25 cellular contexts compared by ENCODE assay signal in the genomic region with DNA sequence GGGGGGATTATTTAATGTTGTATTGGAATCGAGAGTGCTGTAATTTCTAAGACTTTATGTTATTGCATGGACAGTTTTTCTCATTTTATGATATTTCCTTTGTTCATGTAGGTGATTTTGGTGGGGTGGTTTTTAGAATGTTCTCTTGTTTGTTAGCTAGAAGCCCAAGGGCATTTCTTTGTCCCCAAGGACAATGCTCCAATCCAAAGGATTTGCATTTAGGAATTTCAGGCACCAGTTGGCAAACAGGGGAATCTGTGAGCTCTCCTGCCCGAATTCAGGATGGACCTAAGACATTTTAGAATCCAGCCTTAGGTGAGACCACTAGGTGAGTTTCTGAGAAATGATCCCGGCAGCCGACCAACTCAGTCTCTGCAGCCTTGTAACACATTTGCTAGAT.
"Had no signal": no experiment of that assay in that cellular context is flagged by ENCODE, and none has a peak within 500 bp of the region (broad histone marks: within the 10 kb centered on the region; RNA-seq: fewer than 3 reads in every experiment).

No MANE protein-coding gene starts in this region.

- H3K27ac ChIP-seq: esophagus muscularis mucosa, foreskin keratinocyte, heart right ventricle, left lung, lower lobe of right lung, neutrophil, skin epidermis, thoracic aorta, upper lobe of left lung, vagina had no signal

- H3K9me3 ChIP-seq: esophagus muscularis mucosa, left lung, neutrophil, thoracic aorta, upper lobe of left lung, vagina had no signal

- H3K36me3 ChIP-seq: esophagus muscularis mucosa, heart right ventricle, left lung, lower lobe of right lung, neutrophil, thoracic aorta, upper lobe of left lung, vagina had no signal

- ATAC-seq: activated CD4-positive, CD25-positive, alpha-beta regulatory T cell treated with anti-CD3 and anti-CD28 coated beads, Interleukin-2, amount 50 U/mL, for 24 hours; foreskin keratinocyte; left lung; lower lobe of right lung; natural killer cell; stimulated activated effector memory CD8-positive, alpha-beta T cell treated with anti-CD3 and anti-CD28 coated beads, Interleukin-12 subunit alpha, Interleukin-12 subunit beta, amount 100 ng/mL, for 72 hours had no signal

- H3K27me3 Mint-ChIP-seq: activated naive CD8-positive, alpha-beta T cell had no signal

- H3K27me3 ChIP-seq: esophagus muscularis mucosa, heart right ventricle, left lung, neutrophil, upper lobe of left lung, vagina had no signal

- H3K36me3 Mint-ChIP-seq: natural killer cell; stimulated activated effector memory CD8-positive, alpha-beta T cell treated with anti-CD3 and anti-CD28 coated beads, Interleukin-12 subunit alpha, Interleukin-12 subunit beta, amount 100 ng/mL, for 72 hours had no signal

- H3K27ac Mint-ChIP-seq: activated naive CD8-positive, alpha-beta T cell; natural killer cell; progenitor cell of endocrine pancreas; stimulated activated effector memory CD8-positive, alpha-beta T cell treated with anti-CD3 and anti-CD28 coated beads, Interleukin-12 subunit alpha, Interleukin-12 subunit beta, amount 100 ng/mL, for 72 hours; stimulated activated naive CD8-positive, alpha-beta T cell treated with anti-CD3 and anti-CD28 coated beads, Interleukin-15, Interleukin-2, amounts not matched to agents 100 ng/mL and 50 ng/mL, for 24 hours had no signal

- H3K4me3 ChIP-seq: esophagus muscularis mucosa, heart right ventricle, left lung, lower lobe of right lung, skin epidermis, thoracic aorta, upper lobe of left lung, vagina had no signal

- H3K4me3 Mint-ChIP-seq: activated naive CD8-positive, alpha-beta T cell; natural killer cell; stimulated activated effector memory CD8-positive, alpha-beta T cell treated with anti-CD3 and anti-CD28 coated beads, Interleukin-12 subunit alpha, Interleukin-12 subunit beta, amount 100 ng/mL, for 72 hours; stimulated activated naive CD8-positive, alpha-beta T cell treated with anti-CD3 and anti-CD28 coated beads, Interleukin-15, Interleukin-2, amounts not matched to agents 100 ng/mL and 50 ng/mL, for 24 hours had no signal

- H3K9me3 Mint-ChIP-seq: stimulated activated effector memory CD8-positive, alpha-beta T cell treated with anti-CD3 and anti-CD28 coated beads, Interleukin-12 subunit alpha, Interleukin-12 subunit beta, amount 100 ng/mL, for 72 hours; stimulated activated naive CD8-positive, alpha-beta T cell treated with anti-CD3 and anti-CD28 coated beads, Interleukin-15, Interleukin-2, amounts not matched to agents 100 ng/mL and 50 ng/mL, for 24 hours had no signal

- DNase-seq: activated CD4-positive, alpha-beta T cell treated with anti-CD3 and anti-CD28 coated beads for 48 hours; activated CD4-positive, alpha-beta T cell treated with anti-CD3 and anti-CD28 coated beads, Interleukin-2, amount 50 U/mL, for 48 hours; activated CD8-positive, alpha-beta memory T cell treated with anti-CD3 and anti-CD28 coated beads for 24 hours; activated effector memory CD4-positive, alpha-beta T cell treated with Interleukin-2 at 50 U/mL for 16 hours; activated naive CD4-positive, alpha-beta T cell treated with Interleukin-2 at 50 U/mL for 16 hours; dermis blood vessel endothelial cell; effector CD4-positive, alpha-beta T cell; foreskin keratinocyte; left lung; lower lobe of right lung; mesenchymal stem cell; natural killer cell; stimulated activated CD4-positive, alpha-beta T cell treated with anti-CD3 and anti-CD28 coated beads, Interleukin-4, amount 100 ng/mL, for 24 hours had no signal

- H3K4me1 ChIP-seq: foreskin keratinocyte, vagina had no signal
